34 cellular contexts compared by ENCODE assay signal in genomic region chr3:169196789-169197188, GRCh38.
DNase-seq lines count a peak whose midpoint lies in the region; ATAC-seq, FAIRE-seq and TF ChIP-seq lines count a peak whose summit lies in the region.
"Had no signal": no experiment of that assay in that cellular context is flagged by ENCODE, and none has a peak within 500 bp of the region (broad histone marks: within the 10 kb centered on the region; RNA-seq: fewer than 3 reads in every experiment).

No MANE protein-coding gene starts in this region.

- H3K23ac ChIP-seq in H1 (ENCODE audit: insufficient read length) = no peak overlapping the region

- no peak for ATAC-seq in K562
- no peak for ATAC-seq in left cardiac atrium
- ATAC-seq: A549; CD8-positive, alpha-beta T cell had no signal

- no peak overlapping the region for H3K27ac ChIP-seq in HEK293 (ENCODE audit: extremely low read depth, low read depth, low read length)
- H3K27ac ChIP-seq in K562 (ENCODE audit: extremely low read depth, low read depth, low read length) = no peak overlapping the region
- no peak overlapping the region for H3K27ac ChIP-seq in H1 (ENCODE audit: low read depth, low read length)
- no peak overlapping the region for H3K27ac ChIP-seq in osteoblast (ENCODE audit: low read depth, low read length)
- H3K27ac ChIP-seq: 22Rv1; A549; BLaER1; BLaER1 treated with 17β-estradiol and CSF1 and Interleukin-3, amounts not matched to agents 10 nM and 100 nM; C4-2B had no signal

- intact Hi-C loops in K562 (cut with micrococcal nuclease) (no loop called here), left cardiac atrium (cut with DNase I) (no loop called here)

- no peak overlapping the region for H2BK15ac ChIP-seq in H1 (ENCODE audit: low read length)

- H2AFZ ChIP-seq in K562 (ENCODE audit: low read depth, low read length) = no peak overlapping the region
- no peak overlapping the region for H2AFZ ChIP-seq in H1 (ENCODE audit: low read length)
- no peak overlapping the region for H2AFZ ChIP-seq in osteoblast (ENCODE audit: low read length)

- H3K56ac ChIP-seq in H1 (replicated peaks; ENCODE audit: insufficient read length, low read depth, low read length) = no peak overlapping the region

- H4K91ac ChIP-seq in H1 (replicated peaks; ENCODE audit: insufficient read length, low read length) = no peak overlapping the region

- H2BK5ac ChIP-seq in H1 (ENCODE audit: low read depth, low read length) = no peak overlapping the region

- H3K4ac ChIP-seq in H1 (replicated peaks; ENCODE audit: insufficient read length, low read depth, low read length) = no peak overlapping the region

- no peaks in the 10 kb centered on the region for H4K20me1 ChIP-seq in K562 (replicated peaks; ENCODE audit: control insufficient read depth, insufficient read depth, low read length)
- H4K20me1 ChIP-seq in H1 (replicated peaks in 1 of 2; ENCODE audit: control insufficient read depth in 1 of 2, insufficient read depth in 2 of 2, low read length in 2 of 2) = no peaks in the 10 kb centered on the region
- H4K20me1 ChIP-seq in osteoblast (ENCODE audit: insufficient read depth, low read length) = no peaks in the 10 kb centered on the region
- H4K20me1 ChIP-seq: BLaER1; BLaER1 treated with 17β-estradiol and CSF1 and Interleukin-3, amounts not matched to agents 10 nM and 100 nM had no signal

- no TSS peak for BruUV-seq in K562 (replicated peaks; lab: Mats Ljungman, UMichigan)

- no peaks in the 10 kb centered on the region for H3K9me3 ChIP-seq in HEK293 (ENCODE audit: control insufficient read depth, insufficient read depth, low read depth, low read length)
- H3K9me3 ChIP-seq in K562 (replicated peaks; ENCODE audit: control insufficient read depth, insufficient read depth, low read depth, low read length) = no peaks in the 10 kb centered on the region
- no peaks in the 10 kb centered on the region for H3K9me3 ChIP-seq in H1 (ENCODE audit: insufficient read depth in 2 of 2, low read depth in 1 of 2, low read length in 1 of 2)
- H3K9me3 ChIP-seq in osteoblast (ENCODE audit: low read depth, low read length) = no peaks in the 10 kb centered on the region
- H3K9me3 ChIP-seq: A549; BE2C; BLaER1; BLaER1 treated with 17β-estradiol and CSF1 and Interleukin-3, amounts not matched to agents 10 nM and 100 nM; Caco-2 had no signal

- H3K79me2 ChIP-seq in K562 (ENCODE audit: control insufficient read depth, insufficient read depth, low read length) (no peaks in the 10 kb centered on the region), H1 (ENCODE audit: control insufficient read depth in 1 of 2, insufficient read depth in 2 of 2, low read length in 2 of 2) (no peaks in the 10 kb centered on the region), osteoblast (ENCODE audit: insufficient read depth, low read length) (no peaks in the 10 kb centered on the region)

- TF ChIP-seq POLR2A in GM12891 (IDR thresholded peaks at IDR 0.05; ENCODE audit: low read depth, low read length) = no peak
- TF ChIP-seq POLR2A in K562 (conservative IDR thresholded peaks at IDR 0.05) = no peak
- no peak for TF ChIP-seq POLR2A in H1 (IDR thresholded peaks at IDR 0.05; ENCODE audit: control extremely low read depth in 1 of 2, low read depth in 2 of 2, low read length in 2 of 2)

- no peak overlapping the region for H3K14ac ChIP-seq in H1 (ENCODE audit: insufficient read length)

- no peak overlapping the region for H2BK12ac ChIP-seq in H1 (ENCODE audit: low read depth, low read length)

- FAIRE-seq in GM12891 (lab: Jason Lieb, UNC) = peak; percentile 5
- FAIRE-seq in K562 (lab: Jason Lieb, UNC) = no peak
- no peak for FAIRE-seq in H1 (lab: Jason Lieb, UNC)
- FAIRE-seq: A204.1, A549, D721Med had no signal

- H2BK120ac ChIP-seq in H1 (replicated peaks; ENCODE audit: low read depth, low read length) = no peak overlapping the region

- no peaks in the 10 kb centered on the region for H3K9me1 ChIP-seq in K562 (ENCODE audit: control insufficient read depth, insufficient read depth, low read length)

- H3K23me2 ChIP-seq in H1 (ENCODE audit: low read depth, low read length) = no peaks in the 10 kb centered on the region

- H3K9ac ChIP-seq in K562 (ENCODE audit: insufficient read depth in 1 of 2, low read depth in 2 of 2, low read length in 2 of 2) = no peak overlapping the region
- H3K9ac ChIP-seq in H1 (replicated peaks in 1 of 4; ENCODE audit: extremely low read depth in 1 of 4, low read depth in 3 of 4, low read length in 3 of 4) = no peak overlapping the region
- H3K9ac ChIP-seq: BLaER1; BLaER1 treated with 17β-estradiol and CSF1 and Interleukin-3, amounts not matched to agents 10 nM and 100 nM had no signal

- in situ Hi-C loops in K562 (cut with MboI) = no loop called here

- CTCF ChIA-PET in HEK293 (lab: Yijun Ruan, JAX) = no interaction called here
- CTCF ChIA-PET in K562 (lab: Yijun Ruan, JAX; ENCODE audit: low intra/inter-chr PET ratio) = no interaction called here
- CTCF ChIA-PET in H1 (lab: Charles Lee; ENCODE audit: partially characterized antibody) = interaction anchor here (1.7 kb wide), 1 partner anchor 309 kb away, joined by 3 read pairs; no protein-coding TSS in a partner anchor

- H2BK20ac ChIP-seq in H1 (ENCODE audit: low read length) = no peak overlapping the region

- no peak overlapping the region for H4K5ac ChIP-seq in H1 (ENCODE audit: insufficient read length, low read depth, low read length)

- TF ChIP-seq EP300 in K562 (IDR thresholded peaks at IDR 0.05; ENCODE audit: low read length) = no peak
- no peak for TF ChIP-seq EP300 in H1 (IDR thresholded peaks at IDR 0.05; ENCODE audit: borderline replicate concordance in 1 of 2, low read depth in 2 of 2, low read length in 2 of 2)

- TF ChIP-seq CTCF in HEK293 (tag by site-specific recombination; IDR thresholded peaks at IDR 0.05) = no peak
- no peak for TF ChIP-seq CTCF in K562 (IDR thresholded peaks at IDR 0.05 in 2 of 3, conservative IDR thresholded peaks at IDR 0.05 in 1 of 3; ENCODE audit: insufficient read depth in 2 of 3, low read depth in 1 of 3, low read length in 3 of 3)
- no peak for TF ChIP-seq CTCF in H1 (IDR thresholded peaks at IDR 0.05; ENCODE audit: control extremely low read depth in 1 of 3, insufficient read depth in 1 of 3, low read depth in 1 of 3, low read length in 3 of 3)
- no peak for TF ChIP-seq CTCF in osteoblast (IDR thresholded peaks at IDR 0.05; ENCODE audit: extremely low read depth, low read depth, low read length)

- H3K27me3 ChIP-seq in K562 (ENCODE audit: control insufficient read depth in 2 of 2, insufficient read depth in 2 of 2, low read length in 2 of 2) (no peaks in the 10 kb centered on the region), H1 (replicated peaks in 1 of 4; ENCODE audit: control insufficient read depth in 3 of 4, extremely low read depth in 1 of 4, insufficient read depth in 3 of 4, low read length in 3 of 4) (no peaks in the 10 kb centered on the region), osteoblast (ENCODE audit: insufficient read depth, low read length) (no peaks in the 10 kb centered on the region)
- H3K27me3 ChIP-seq: BE2C; BLaER1; BLaER1 treated with 17β-estradiol and CSF1 and Interleukin-3, amounts not matched to agents 10 nM and 100 nM had no signal

- H3K4me2 ChIP-seq in K562 (ENCODE audit: insufficient read depth, low read length) (no peak overlapping the region), H1 (ENCODE audit: insufficient read depth in 1 of 2, low read depth in 2 of 2, low read length in 2 of 2) (no peak overlapping the region), osteoblast (ENCODE audit: insufficient read depth, low read length) (no peak overlapping the region)
- H3K4me2 ChIP-seq: A549; BLaER1; BLaER1 treated with 17β-estradiol and CSF1 and Interleukin-3, amounts not matched to agents 10 nM and 100 nM had no signal

- no peak overlapping the region for H3K18ac ChIP-seq in H1 (ENCODE audit: extremely low read depth, low read length)

- POLR2A ChIA-PET in HEK293 (lab: Yijun Ruan, JAX) = no interaction called here
- POLR2A ChIA-PET in K562 (lab: Yijun Ruan, JAX) = no interaction called here
- POLR2A ChIA-PET in H1 (lab: Charles Lee; ENCODE audit: partially characterized antibody) = no interaction called here

- H3K36me3 ChIP-seq in HEK293 (ENCODE audit: control insufficient read depth in 2 of 2, insufficient read depth in 1 of 2, low read length in 2 of 2) = no peaks in the 10 kb centered on the region
- no peaks in the 10 kb centered on the region for H3K36me3 ChIP-seq in K562 (ENCODE audit: control insufficient read depth, insufficient read depth, low read length)
- no peaks in the 10 kb centered on the region for H3K36me3 ChIP-seq in H1 (ENCODE audit: control insufficient read depth in 2 of 4, insufficient read depth in 4 of 4, low read length in 3 of 4)
- H3K36me3 ChIP-seq in osteoblast (ENCODE audit: insufficient read depth, low read length) = no peaks in the 10 kb centered on the region
- H3K36me3 ChIP-seq: BE2C; BLaER1; BLaER1 treated with 17β-estradiol and CSF1 and Interleukin-3, amounts not matched to agents 10 nM and 100 nM had no signal

- H3K4me3 ChIP-seq in HEK293 (ENCODE audit: low read depth, low read length) = no peak overlapping the region
- H3K4me3 ChIP-seq in K562 = no peak overlapping the region
- H3K4me3 ChIP-seq in H1 (ENCODE audit: extremely low read depth in 1 of 4, insufficient read depth in 2 of 4, low read depth in 3 of 4, low read length in 4 of 4) = no peak overlapping the region
- no peak overlapping the region for H3K4me3 ChIP-seq in osteoblast (ENCODE audit: insufficient read depth, low read length)
- H3K4me3 ChIP-seq: A549; BLaER1; BLaER1 treated with 17β-estradiol and CSF1 and Interleukin-3, amounts not matched to agents 10 nM and 100 nM had no signal

- H3K4me1 ChIP-seq in HEK293 (ENCODE audit: control insufficient read depth, insufficient read depth, low read length) (no peaks in the 10 kb centered on the region), K562 (replicated peaks in 1 of 2; ENCODE audit: control insufficient read depth in 2 of 2, insufficient read depth in 2 of 2, low read length in 2 of 2) (no peaks in the 10 kb centered on the region), H1 (replicated peaks in 1 of 4; ENCODE audit: control insufficient read depth in 3 of 4, insufficient read depth in 4 of 4, low read length in 3 of 4) (no peaks in the 10 kb centered on the region), osteoblast (ENCODE audit: insufficient read depth, low read length) (no peaks in the 10 kb centered on the region)
- H3K4me1 ChIP-seq: A549; BLaER1; BLaER1 treated with 17β-estradiol and CSF1 and Interleukin-3, amounts not matched to agents 10 nM and 100 nM; Caco-2 had no signal

- TF ChIP-seq RAD21 in K562 (CRISPR knock-in tag; conservative IDR thresholded peaks at IDR 0.05 in 1 of 2, IDR thresholded peaks at IDR 0.05 in 1 of 2) (no peak), H1 (IDR thresholded peaks at IDR 0.05 in 1 of 2, conservative IDR thresholded peaks at IDR 0.05 in 1 of 2; ENCODE audit: low read depth in 2 of 2, low read length in 2 of 2) (no peak)

- no peak overlapping the region for H2AK5ac ChIP-seq in H1 (ENCODE audit: low read depth, low read length)

- DNase-seq in GM12891 (ENCODE audit: insufficient read length, low spot score) (no peak), K562 (ENCODE audit: extremely low read depth in 1 of 4, low spot score in 3 of 4) (no peak), H1 (ENCODE audit: low read depth in 1 of 2, low spot score in 2 of 2) (no peak), left cardiac atrium (no peak), osteoblast (ENCODE audit: insufficient read length, low spot score, missing footprints) (no peak), COR-L47 (lab: John Stamatoyannopoulos, UW) (no peak), CD1c-positive myeloid dendritic cell (ENCODE audit: extremely low spot score) (no peak)
- DNase-seq: 8988T; ACHN; AML-193; BE2C; C1 segment of cervical spinal cord; Caco-2; Calu3; CD4-positive, alpha-beta memory T cell; CD4-positive, alpha-beta T cell; CD4-positive, CD25-positive, alpha-beta regulatory T cell; CD8-positive, alpha-beta memory T cell; CD8-positive, alpha-beta T cell; DMS 273 treated with DMSO at 0.1 percent for 48 hours; DMS153; DMS53; DMS79; DMS79 treated with DMSO at 0.1 percent for 48 hours; DND-41; EL had no signal

- whole genome bisulfite sequencing in K562 (ENCODE audit: insufficient coverage, low coverage, missing lambda C conversion rate) = 49% methylated on average over 2 of the region's 2 CpGs
- WGBS in H1 (ENCODE audit: extremely low coverage in 1 of 2, insufficient coverage in 1 of 2, insufficient read length in 1 of 2, insufficient replicate concordance in 2 of 2, low coverage in 1 of 2, low lambda C conversion rate in 2 of 2, missing lambda C conversion rate in 1 of 2), 2 experiments = 98% methylated on average over 2 of the region's 2 CpGs; no CpG with 5 or more reads in 1 of the 2 experiments

- no peaks in the 10 kb centered on the region for H3K79me1 ChIP-seq in H1 (ENCODE audit: low read depth, low read length)

- H4K8ac ChIP-seq in H1 (ENCODE audit: extremely low read depth, insufficient read depth, low read length) = no peak overlapping the region
